ENCODE assay signal across 8 cellular contexts in the genomic region with DNA sequence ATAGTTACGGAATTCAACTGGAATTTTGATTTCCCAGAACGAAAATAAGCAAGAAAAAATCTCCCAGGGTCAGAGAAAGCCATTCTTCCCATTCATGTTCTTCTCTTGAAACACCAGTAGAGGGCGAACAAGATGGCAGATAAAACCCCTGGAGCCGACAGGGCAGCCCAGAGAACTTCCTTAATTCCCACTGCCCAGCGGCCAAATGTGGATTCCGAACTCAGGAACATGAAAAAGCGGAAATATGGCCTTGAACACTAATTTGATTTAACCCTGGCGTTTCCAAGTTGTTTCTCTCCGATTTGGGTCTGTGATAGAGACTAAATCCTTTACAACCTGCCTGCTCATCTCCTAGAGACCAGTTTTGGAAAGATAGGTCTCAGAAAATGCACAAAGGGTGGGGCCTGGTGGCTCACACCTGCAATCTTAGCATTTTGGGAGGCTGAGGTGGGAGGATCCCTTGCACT.
DNase-seq lines count a peak whose midpoint lies in the region; ATAC-seq, FAIRE-seq and TF ChIP-seq lines count a peak whose summit lies in the region.

No MANE protein-coding gene starts in this region.

- peak overlapping the region; percentile 44 for H3K4me3 Mint-ChIP-seq in CD4-positive, alpha-beta T cell
- H3K4me3 Mint-ChIP-seq in astrocyte (ENCODE audit: unreplicated experiment), result no peak overlapping the region

- BruUV-seq in PC-3 (replicated peaks; lab: Mats Ljungman, UMichigan), result no TSS peak

- no peaks in the 10 kb centered on the region for H3K36me3 Mint-ChIP-seq in CD4-positive, alpha-beta T cell (ENCODE audit: low read depth)
- H3K36me3 Mint-ChIP-seq in astrocyte (ENCODE audit: low read depth, unreplicated experiment), result no peaks in the 10 kb centered on the region

- H3K9me3 ChIP-seq in CD4-positive, alpha-beta T cell (ENCODE audit: control insufficient read depth, low read length), result no peaks in the 10 kb centered on the region
- H3K9me3 ChIP-seq in PC-3 (ENCODE audit: low read length) (no peaks in the 10 kb centered on the region), astrocyte (ENCODE audit: insufficient read depth, low read depth, low read length) (no peaks in the 10 kb centered on the region)

- H3K4me2 ChIP-seq in PC-3 (ENCODE audit: low read length) (peak overlapping the region; percentile 37), astrocyte (ENCODE audit: low read length) (peak overlapping the region; percentile 70)

- H2AFZ ChIP-seq in PC-3 (ENCODE audit: low read length), result peak overlapping the region; percentile 85
- peak overlapping the region; percentile 78 for H2AFZ ChIP-seq in astrocyte (ENCODE audit: low read depth, low read length)

- no peaks in the 10 kb centered on the region for H3K36me3 ChIP-seq in PC-3 (ENCODE audit: low read depth, low read length)
- H3K36me3 ChIP-seq in astrocyte (ENCODE audit: insufficient read depth, low read length), result no peaks in the 10 kb centered on the region

- TF ChIP-seq CTCF in CD4-positive, alpha-beta T cell (IDR thresholded peaks at IDR 0.05), result peak; percentile 85
- peak; percentile 80 for TF ChIP-seq CTCF in PC-3 (conservative IDR thresholded peaks at IDR 0.05; ENCODE audit: low read depth, low read length)
- TF ChIP-seq CTCF in astrocyte (IDR thresholded peaks at IDR 0.05; ENCODE audit: insufficient read depth, low read depth, low read length), result peak; percentile 82

- no peaks in the 10 kb centered on the region for H4K20me1 ChIP-seq in PC-3 (ENCODE audit: low read length)
- no peaks in the 10 kb centered on the region for H4K20me1 ChIP-seq in astrocyte (ENCODE audit: insufficient read depth, low read length)

- H3K4me3 ChIP-seq in PC-3 (ENCODE audit: low read length) (no peak overlapping the region), astrocyte (ENCODE audit: insufficient read depth, low read depth, low read length) (no peak overlapping the region)

- peak; percentile 55 for FAIRE-seq in astrocyte (lab: Jason Lieb, UNC)

- H3K4me1 Mint-ChIP-seq in CD4-positive, alpha-beta T cell (ENCODE audit: low read depth), result peaks cover 8% of the 10 kb centered on the region
- peaks cover 2% of the 10 kb centered on the region for H3K4me1 Mint-ChIP-seq in astrocyte (ENCODE audit: low read depth, unreplicated experiment)

- H3K27me3 ChIP-seq in CD4-positive, alpha-beta T cell (ENCODE audit: control insufficient read depth, insufficient read depth, low read length), result no peaks in the 10 kb centered on the region
- H3K27me3 ChIP-seq in PC-3 (ENCODE audit: low read length), result no peaks in the 10 kb centered on the region
- H3K27me3 ChIP-seq in astrocyte (ENCODE audit: insufficient read depth, low read length), result no peaks in the 10 kb centered on the region

- POLR2A ChIA-PET in CD4-positive, alpha-beta T cell (lab: Charles Lee), result no interaction called here
- POLR2A ChIA-PET in PC-3 (lab: Charles Lee; ENCODE audit: unreplicated experiment), result no interaction called here

- no peaks in the 10 kb centered on the region for H3K9me3 Mint-ChIP-seq in CD4-positive, alpha-beta T cell
- H3K9me3 Mint-ChIP-seq in astrocyte (ENCODE audit: unreplicated experiment), result no peaks in the 10 kb centered on the region

- intact Hi-C loops in CD4-positive, alpha-beta T cell (cut with DNase I, micrococcal nuclease), result loop anchor here (2.0 to 10.0 kb wide), 5 partner anchors 101 to 233 kb away; partner anchors contain the start of gene WAC (in 1 of the 2)
- intact Hi-C loops in PC-3 (cut with micrococcal nuclease) (loop anchor here (2.0 to 5.0 kb wide), 3 partner anchors 71 to 155 kb away; no protein-coding TSS in a partner anchor), left cardiac atrium (cut with DNase I) (loop anchor here in 1 of 2 donors (10.0 kb wide), 1 partner anchor 153 kb away; no protein-coding TSS in a partner anchor)

- ATAC-seq in CD4-positive, alpha-beta T cell (ENCODE audit: poor library complexity), result peak; percentile 65
- ATAC-seq in PC-3 (peak; percentile 78), left cardiac atrium (peak; percentile 87 to 88), GM18861 (IDR thresholded peaks at IDR 0.05; ENCODE audit: unreplicated experiment) (no peak)

- no peak overlapping the region for H3K27ac ChIP-seq in CD4-positive, alpha-beta T cell (ENCODE audit: low read depth, low read length)
- H3K27ac ChIP-seq in PC-3 (ENCODE audit: low read length) (no peak overlapping the region), astrocyte (ENCODE audit: low read depth, low read length) (no peak overlapping the region)

- peaks cover 4% of the 10 kb centered on the region for H3K27me3 Mint-ChIP-seq in CD4-positive, alpha-beta T cell
- peaks cover 7% of the 10 kb centered on the region for H3K27me3 Mint-ChIP-seq in astrocyte (ENCODE audit: low read depth, unreplicated experiment)

- no peaks in the 10 kb centered on the region for H3K9me2 ChIP-seq in PC-3 (replicated peaks; ENCODE audit: low read length)

- H3K4me1 ChIP-seq in PC-3 (ENCODE audit: insufficient read depth, low read length) (no peaks in the 10 kb centered on the region), astrocyte (ENCODE audit: insufficient read depth, low read length) (no peaks in the 10 kb centered on the region)

- DNase-seq in CD4-positive, alpha-beta T cell, result peak in 4 of 10 experiments; percentile 2 to 6 (median 4)
- DNase-seq in GM19240 (ENCODE audit: insufficient read length, low spot score) (peak; percentile 40), Kasumi-1 (lab: John Stamatoyannopoulos, UW) (peak; percentile 79 to 95), PC-3 (peak; percentile 64), astrocyte (ENCODE audit: low read depth) (peak; percentile 49), left cardiac atrium (peak; percentile 62), putamen (ENCODE audit: low spot score) (peak; percentile 42)

- H3K79me2 ChIP-seq in PC-3 (ENCODE audit: low read length) (no peaks in the 10 kb centered on the region), astrocyte (ENCODE audit: insufficient read depth, low read length) (no peaks in the 10 kb centered on the region)

- CTCF ChIA-PET in CD4-positive, alpha-beta T cell (lab: Charles Lee), result no interaction called here
- CTCF ChIA-PET in PC-3 (lab: Charles Lee), result no interaction called here

- no peaks in the 10 kb centered on the region for H3F3A ChIP-seq in PC-3 (ENCODE audit: low read length, unreplicated experiment)

- H3K9ac ChIP-seq in PC-3 (ENCODE audit: low read length), result no peak overlapping the region
- no peak overlapping the region for H3K9ac ChIP-seq in astrocyte (ENCODE audit: low read length)

- no peak overlapping the region for H3K27ac Mint-ChIP-seq in CD4-positive, alpha-beta T cell
- H3K27ac Mint-ChIP-seq in astrocyte (ENCODE audit: unreplicated experiment), result no peak overlapping the region
